In genomic region chr2:85390941-85391669, GRCh38 we compare ENCODE assay signal across 8 cellular contexts. TPM values are rescaled to one million over a fixed set of nuclear protein-coding genes. Genes with fewer than 3 reads are reported as not detected.
DNase-seq lines count a peak whose midpoint lies in the region; ATAC-seq and TF ChIP-seq lines count a peak whose summit lies in the region.

No MANE protein-coding gene starts in this region.

- intact Hi-C loops in psoas muscle (cut with DNase I): no loop called here

- H3K9me3 ChIP-seq in psoas muscle: no peaks in the 10 kb centered on the region

- TF ChIP-seq CTCF in fibroblast of mammary gland (conservative IDR thresholded peaks at IDR 0.05; ENCODE audit: control insufficient read depth, insufficient read depth, low read depth, low read length): peak; percentile 76
- peak; percentile 43 for TF ChIP-seq CTCF in psoas muscle (IDR thresholded peaks at IDR 0.05)

- H3K4me3 ChIP-seq in fibroblast of mammary gland (ENCODE audit: control insufficient read depth, low read depth, low read length): no peak overlapping the region
- no peak overlapping the region for H3K4me3 ChIP-seq in psoas muscle

- 81 to 84% (median 82%) methylated on average over 11 of the region's 11 CpGs for WGBS in psoas muscle, 3 donors

- peaks cover 11% of the 10 kb centered on the region for H3K4me1 ChIP-seq in psoas muscle

- H3K36me3 ChIP-seq in psoas muscle (ENCODE audit: insufficient read depth in 1 of 2, low read depth in 1 of 2): peaks cover 2 to 53% of the 10 kb centered on the region in 2 donors

- no peak overlapping the region for H3K27ac ChIP-seq in psoas muscle

- H3K27me3 ChIP-seq in psoas muscle (ENCODE audit: insufficient read depth in 3 of 3, low read length in 2 of 3): no peaks in the 10 kb centered on the region

- DNase-seq in NOMO-1 (lab: John Stamatoyannopoulos, UW; ENCODE audit: unreplicated experiment in 2 of 2): peak; percentile 27 to 43
- peak; percentile 64 for DNase-seq in activated T-cell treated with anti-CD3 and anti-CD28 coated beads for 4 hours
- DNase-seq in fibroblast of mammary gland (ENCODE audit: low read depth): peak; percentile 44
- peak; percentile 66 to 81 for DNase-seq in psoas muscle
- no peak for DNase-seq in amniotic stem cell (lab: John Stamatoyannopoulos, UW)

- ATAC-seq in GM18502 (IDR thresholded peaks at IDR 0.05; ENCODE audit: poor library complexity, unreplicated experiment) (peak; percentile 48), psoas muscle (peak in 3 of 4 donors; percentile 20 to 49 (median 24)), HG03175 (IDR thresholded peaks at IDR 0.05; ENCODE audit: unreplicated experiment) (no peak), HG03565 (IDR thresholded peaks at IDR 0.05; ENCODE audit: unreplicated experiment) (no peak)

RNA-seq across cellular contexts. Expression of gene CAPG, which starts 19.1 kb away (rescaled TPM):
- total RNA-seq in psoas muscle: 10 to 100 TPM in 1 of 4 donors, 1 to 10 TPM in 3; 4.2 to 11.1 (median 8.6) TPM
- polyA plus RNA-seq in psoas muscle: 10 to 100 TPM in 1 of 3 donors, 1 to 10 TPM in 2; 2.8 to 10.2 (median 6.6) TPM

RNA-seq across cellular contexts. Expression of gene SH2D6, which starts 27.4 kb away (rescaled TPM):
- total RNA-seq in psoas muscle: 1 to 10 TPM in 1 of 4 donors, under 1 TPM in 2, not detected in 1; 0.48 to 1.4 (median 0.62) TPM
- 1 to 10 TPM in 1 of 3 donors, under 1 TPM in 2; 0.25 to 1.1 (median 0.77) TPM for polyA plus RNA-seq in psoas muscle

RNA-seq across cellular contexts. Expression of gene ELMOD3, which starts 36.5 kb away (rescaled TPM):
- total RNA-seq in psoas muscle: 10 to 100 TPM; 16.0 to 19.2 (median 17.6) TPM
- 10 to 100 TPM; 17.2 to 33.2 (median 20.4) TPM for polyA plus RNA-seq in psoas muscle

RNA-seq across cellular contexts. Expression of gene RETSAT, which starts 36.8 kb away (rescaled TPM):
- total RNA-seq in psoas muscle: 100 to 1,000 TPM in 1 of 4 donors, 10 to 100 TPM in 3; 28.3 to 115 (median 63.3) TPM
- 10 to 100 TPM; 36.9 to 74.3 (median 45.6) TPM for polyA plus RNA-seq in psoas muscle

Comparison
In these comparisons a context has a peak if more than half of its experiments do, and no peak if none do; other contexts are left out.
1. ATAC-seq: peak in GM18502 (single experiment) and psoas muscle (3 of 4); none in HG03175 (single experiment) and HG03565 (single experiment).